1 cellular context compared by ENCODE assay signal in genomic region chr3:142963266-142964149, GRCh38.
TF ChIP-seq lines count a peak whose summit lies in the region.

A gene with protein sequence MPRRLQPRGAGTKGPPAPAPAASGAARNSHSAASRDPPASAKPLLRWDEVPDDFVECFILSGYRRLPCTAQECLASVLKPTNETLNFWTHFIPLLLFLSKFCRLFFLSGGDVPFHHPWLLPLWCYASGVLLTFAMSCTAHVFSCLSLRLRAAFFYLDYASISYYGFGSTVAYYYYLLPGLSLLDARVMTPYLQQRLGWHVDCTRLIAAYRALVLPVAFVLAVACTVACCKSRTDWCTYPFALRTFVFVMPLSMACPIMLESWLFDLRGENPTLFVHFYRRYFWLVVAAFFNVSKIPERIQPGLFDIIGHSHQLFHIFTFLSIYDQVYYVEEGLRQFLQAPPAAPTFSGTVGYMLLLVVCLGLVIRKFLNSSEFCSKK (minus strand): TSS chr3:142963674. CDS start chr3:142963336, 338 bp downstream.

TF ChIP-seq in HepG2, 621 proteins besides CTCF, POLR2A, EP300 and RAD21 (continued from another document and continues in another):
- TF ChIP-seq, protein P1, sequence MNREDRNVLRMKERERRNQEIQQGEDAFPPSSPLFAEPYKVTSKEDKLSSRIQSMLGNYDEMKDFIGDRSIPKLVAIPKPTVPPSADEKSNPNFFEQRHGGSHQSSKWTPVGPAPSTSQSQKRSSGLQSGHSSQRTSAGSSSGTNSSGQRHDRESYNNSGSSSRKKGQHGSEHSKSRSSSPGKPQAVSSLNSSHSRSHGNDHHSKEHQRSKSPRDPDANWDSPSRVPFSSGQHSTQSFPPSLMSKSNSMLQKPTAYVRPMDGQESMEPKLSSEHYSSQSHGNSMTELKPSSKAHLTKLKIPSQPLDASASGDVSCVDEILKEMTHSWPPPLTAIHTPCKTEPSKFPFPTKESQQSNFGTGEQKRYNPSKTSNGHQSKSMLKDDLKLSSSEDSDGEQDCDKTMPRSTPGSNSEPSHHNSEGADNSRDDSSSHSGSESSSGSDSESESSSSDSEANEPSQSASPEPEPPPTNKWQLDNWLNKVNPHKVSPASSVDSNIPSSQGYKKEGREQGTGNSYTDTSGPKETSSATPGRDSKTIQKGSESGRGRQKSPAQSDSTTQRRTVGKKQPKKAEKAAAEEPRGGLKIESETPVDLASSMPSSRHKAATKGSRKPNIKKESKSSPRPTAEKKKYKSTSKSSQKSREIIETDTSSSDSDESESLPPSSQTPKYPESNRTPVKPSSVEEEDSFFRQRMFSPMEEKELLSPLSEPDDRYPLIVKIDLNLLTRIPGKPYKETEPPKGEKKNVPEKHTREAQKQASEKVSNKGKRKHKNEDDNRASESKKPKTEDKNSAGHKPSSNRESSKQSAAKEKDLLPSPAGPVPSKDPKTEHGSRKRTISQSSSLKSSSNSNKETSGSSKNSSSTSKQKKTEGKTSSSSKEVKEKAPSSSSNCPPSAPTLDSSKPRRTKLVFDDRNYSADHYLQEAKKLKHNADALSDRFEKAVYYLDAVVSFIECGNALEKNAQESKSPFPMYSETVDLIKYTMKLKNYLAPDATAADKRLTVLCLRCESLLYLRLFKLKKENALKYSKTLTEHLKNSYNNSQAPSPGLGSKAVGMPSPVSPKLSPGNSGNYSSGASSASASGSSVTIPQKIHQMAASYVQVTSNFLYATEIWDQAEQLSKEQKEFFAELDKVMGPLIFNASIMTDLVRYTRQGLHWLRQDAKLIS (CRISPR knock-in tag; IDR thresholded peaks at IDR 0.05): no peak
- TF ChIP-seq CREBL2 (CRISPR knock-in tag; IDR thresholded peaks at IDR 0.05; ENCODE audit: borderline replicate concordance) (no peak), MXD3 (CRISPR knock-in tag; IDR thresholded peaks at IDR 0.05) (no peak), REL (CRISPR knock-in tag; conservative IDR thresholded peaks at IDR 0.05) (0 out of 2 replicates have a peak, but pooled peaks have one; percentile 9), ZNF724P (CRISPR knock-in tag; IDR thresholded peaks at IDR 0.05; ENCODE audit: borderline replicate concordance) (no peak; the same call in 1 of the 2 replicates), SRSF1 (optimal IDR thresholded peaks at IDR 0.05; ENCODE audit: low read depth, low read length) (peak; percentile 39), SMARCE1 (IDR thresholded peaks at IDR 0.05; ENCODE audit: borderline replicate concordance) (no peak), HDAC1 (CRISPR knock-in tag; IDR thresholded peaks at IDR 0.05) (peak; percentile 78), BRF2 (CRISPR knock-in tag; IDR thresholded peaks at IDR 0.05) (no peak), ZNF33A (CRISPR knock-in tag; IDR thresholded peaks at IDR 0.05; ENCODE audit: borderline replicate concordance) (no peak), GLMP (CRISPR knock-in tag; IDR thresholded peaks at IDR 0.05; ENCODE audit: borderline replicate concordance) (no peak), CBX1 (IDR thresholded peaks at IDR 0.05; ENCODE audit: low read depth) (no peak), ZNF17 (CRISPR knock-in tag; IDR thresholded peaks at IDR 0.05) (no peak), SATB2 (CRISPR knock-in tag; IDR thresholded peaks at IDR 0.05) (no peak), CHD2 (IDR thresholded peaks at IDR 0.05; ENCODE audit: low read depth, low read length) (no peak), SRY (CRISPR knock-in tag; IDR thresholded peaks at IDR 0.05) (no peak), SMAD3 (CRISPR knock-in tag; IDR thresholded peaks at IDR 0.05) (no peak), ZNF501 (CRISPR knock-in tag; IDR thresholded peaks at IDR 0.05) (no peak), SP5 (CRISPR knock-in tag; IDR thresholded peaks at IDR 0.05; ENCODE audit: borderline replicate concordance, low read depth) (no peak), ZNF337 (CRISPR knock-in tag; IDR thresholded peaks at IDR 0.05; ENCODE audit: borderline replicate concordance, low read depth) (no peak), DMAP1 (CRISPR knock-in tag; IDR thresholded peaks at IDR 0.05) (no peak), PHF21A (CRISPR knock-in tag; IDR thresholded peaks at IDR 0.05) (peak; percentile 41; the same call in 1 of the 2 replicates), FOXJ3 (CRISPR knock-in tag; IDR thresholded peaks at IDR 0.05; ENCODE audit: borderline replicate concordance) (no peak), NR1H2 (CRISPR knock-in tag; IDR thresholded peaks at IDR 0.05; ENCODE audit: borderline replicate concordance, low read depth) (no peak), FIP1L1 (IDR thresholded peaks at IDR 0.05; ENCODE audit: borderline replicate concordance, insufficient read depth, low read depth, low read length) (no peak), ARNT (IDR thresholded peaks at IDR 0.05) (no peak), ZBTB7A (CRISPR knock-in tag; IDR thresholded peaks at IDR 0.05) (no peak), HOXA7 (CRISPR knock-in tag; IDR thresholded peaks at IDR 0.05) (no peak), ZNF282 (IDR thresholded peaks at IDR 0.05; ENCODE audit: partially characterized antibody) (no peak), SP140L (CRISPR knock-in tag; IDR thresholded peaks at IDR 0.05; ENCODE audit: borderline replicate concordance) (no peak), ZNF230 (CRISPR knock-in tag; IDR thresholded peaks at IDR 0.05) (no peak), HMG20B (CRISPR knock-in tag; conservative IDR thresholded peaks at IDR 0.05) (no peak), ZNF367 (CRISPR knock-in tag; IDR thresholded peaks at IDR 0.05; ENCODE audit: borderline replicate concordance) (no peak; the same call in 1 of the 2 replicates), HNRNPLL (IDR thresholded peaks at IDR 0.05; ENCODE audit: low read depth, low read length, poor library complexity, severe bottlenecking) (peak; percentile 48), ZNF713 (CRISPR knock-in tag; IDR thresholded peaks at IDR 0.05) (no peak), ZNF354B (CRISPR knock-in tag; IDR thresholded peaks at IDR 0.05) (no peak), KAT8 (CRISPR knock-in tag; IDR thresholded peaks at IDR 0.05) (peak; percentile 56; the same call in 1 of the 2 replicates), ATF5 (CRISPR knock-in tag; IDR thresholded peaks at IDR 0.05; ENCODE audit: low read depth) (no peak)
- TF ChIP-seq, protein P2, sequence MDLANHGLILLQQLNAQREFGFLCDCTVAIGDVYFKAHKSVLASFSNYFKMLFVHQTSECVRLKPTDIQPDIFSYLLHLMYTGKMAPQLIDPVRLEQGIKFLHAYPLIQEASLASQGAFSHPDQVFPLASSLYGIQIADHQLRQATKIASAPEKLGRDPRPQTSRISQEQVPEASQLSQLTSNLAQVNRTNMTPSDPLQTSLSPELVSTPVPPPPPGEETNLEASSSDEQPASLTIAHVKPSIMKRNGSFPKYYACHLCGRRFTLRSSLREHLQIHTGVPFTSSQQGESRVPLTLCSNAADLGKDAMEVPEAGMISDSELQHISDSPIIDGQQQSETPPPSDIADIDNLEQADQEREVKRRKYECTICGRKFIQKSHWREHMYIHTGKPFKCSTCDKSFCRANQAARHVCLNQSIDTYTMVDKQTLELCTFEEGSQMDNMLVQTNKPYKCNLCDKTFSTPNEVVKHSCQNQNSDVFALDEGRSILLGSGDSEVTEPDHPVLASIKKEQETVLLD (CRISPR knock-in tag; IDR thresholded peaks at IDR 0.05; ENCODE audit: low read depth): peak; percentile 71
- TF ChIP-seq, protein P3, sequence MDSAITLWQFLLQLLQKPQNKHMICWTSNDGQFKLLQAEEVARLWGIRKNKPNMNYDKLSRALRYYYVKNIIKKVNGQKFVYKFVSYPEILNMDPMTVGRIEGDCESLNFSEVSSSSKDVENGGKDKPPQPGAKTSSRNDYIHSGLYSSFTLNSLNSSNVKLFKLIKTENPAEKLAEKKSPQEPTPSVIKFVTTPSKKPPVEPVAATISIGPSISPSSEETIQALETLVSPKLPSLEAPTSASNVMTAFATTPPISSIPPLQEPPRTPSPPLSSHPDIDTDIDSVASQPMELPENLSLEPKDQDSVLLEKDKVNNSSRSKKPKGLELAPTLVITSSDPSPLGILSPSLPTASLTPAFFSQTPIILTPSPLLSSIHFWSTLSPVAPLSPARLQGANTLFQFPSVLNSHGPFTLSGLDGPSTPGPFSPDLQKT (CRISPR knock-in tag; IDR thresholded peaks at IDR 0.05; ENCODE audit: borderline replicate concordance): no peak
- TF ChIP-seq, protein P4, sequence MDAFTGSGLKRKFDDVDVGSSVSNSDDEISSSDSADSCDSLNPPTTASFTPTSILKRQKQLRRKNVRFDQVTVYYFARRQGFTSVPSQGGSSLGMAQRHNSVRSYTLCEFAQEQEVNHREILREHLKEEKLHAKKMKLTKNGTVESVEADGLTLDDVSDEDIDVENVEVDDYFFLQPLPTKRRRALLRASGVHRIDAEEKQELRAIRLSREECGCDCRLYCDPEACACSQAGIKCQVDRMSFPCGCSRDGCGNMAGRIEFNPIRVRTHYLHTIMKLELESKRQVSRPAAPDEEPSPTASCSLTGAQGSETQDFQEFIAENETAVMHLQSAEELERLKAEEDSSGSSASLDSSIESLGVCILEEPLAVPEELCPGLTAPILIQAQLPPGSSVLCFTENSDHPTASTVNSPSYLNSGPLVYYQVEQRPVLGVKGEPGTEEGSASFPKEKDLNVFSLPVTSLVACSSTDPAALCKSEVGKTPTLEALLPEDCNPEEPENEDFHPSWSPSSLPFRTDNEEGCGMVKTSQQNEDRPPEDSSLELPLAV (CRISPR knock-in tag; conservative IDR thresholded peaks at IDR 0.05; ENCODE audit: low read depth): no peak
- TF ChIP-seq, protein P5, sequence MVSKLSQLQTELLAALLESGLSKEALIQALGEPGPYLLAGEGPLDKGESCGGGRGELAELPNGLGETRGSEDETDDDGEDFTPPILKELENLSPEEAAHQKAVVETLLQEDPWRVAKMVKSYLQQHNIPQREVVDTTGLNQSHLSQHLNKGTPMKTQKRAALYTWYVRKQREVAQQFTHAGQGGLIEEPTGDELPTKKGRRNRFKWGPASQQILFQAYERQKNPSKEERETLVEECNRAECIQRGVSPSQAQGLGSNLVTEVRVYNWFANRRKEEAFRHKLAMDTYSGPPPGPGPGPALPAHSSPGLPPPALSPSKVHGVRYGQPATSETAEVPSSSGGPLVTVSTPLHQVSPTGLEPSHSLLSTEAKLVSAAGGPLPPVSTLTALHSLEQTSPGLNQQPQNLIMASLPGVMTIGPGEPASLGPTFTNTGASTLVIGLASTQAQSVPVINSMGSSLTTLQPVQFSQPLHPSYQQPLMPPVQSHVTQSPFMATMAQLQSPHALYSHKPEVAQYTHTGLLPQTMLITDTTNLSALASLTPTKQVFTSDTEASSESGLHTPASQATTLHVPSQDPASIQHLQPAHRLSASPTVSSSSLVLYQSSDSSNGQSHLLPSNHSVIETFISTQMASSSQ (IDR thresholded peaks at IDR 0.05; ENCODE audit: low read depth): peak; percentile 72
- TF ChIP-seq, protein P5 (CRISPR knock-in tag; IDR thresholded peaks at IDR 0.05; ENCODE audit: borderline replicate concordance): peak; percentile 97
- TF ChIP-seq, protein P6, sequence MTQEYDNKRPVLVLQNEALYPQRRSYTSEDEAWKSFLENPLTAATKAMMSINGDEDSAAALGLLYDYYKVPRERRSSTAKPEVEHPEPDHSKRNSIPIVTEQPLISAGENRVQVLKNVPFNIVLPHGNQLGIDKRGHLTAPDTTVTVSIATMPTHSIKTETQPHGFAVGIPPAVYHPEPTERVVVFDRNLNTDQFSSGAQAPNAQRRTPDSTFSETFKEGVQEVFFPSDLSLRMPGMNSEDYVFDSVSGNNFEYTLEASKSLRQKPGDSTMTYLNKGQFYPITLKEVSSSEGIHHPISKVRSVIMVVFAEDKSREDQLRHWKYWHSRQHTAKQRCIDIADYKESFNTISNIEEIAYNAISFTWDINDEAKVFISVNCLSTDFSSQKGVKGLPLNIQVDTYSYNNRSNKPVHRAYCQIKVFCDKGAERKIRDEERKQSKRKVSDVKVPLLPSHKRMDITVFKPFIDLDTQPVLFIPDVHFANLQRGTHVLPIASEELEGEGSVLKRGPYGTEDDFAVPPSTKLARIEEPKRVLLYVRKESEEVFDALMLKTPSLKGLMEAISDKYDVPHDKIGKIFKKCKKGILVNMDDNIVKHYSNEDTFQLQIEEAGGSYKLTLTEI (CRISPR knock-in tag; conservative IDR thresholded peaks at IDR 0.05): no peak
